ENCODE assay signal across 19 cellular contexts in genomic region chr11:13256216-13256615, GRCh38.
"Had no signal": no experiment of that assay in that cellular context is flagged by ENCODE, and none has a peak within 500 bp of the region (broad histone marks: within the 10 kb centered on the region; RNA-seq: fewer than 3 reads in every experiment).

No MANE protein-coding gene starts in this region.

- H3K27me3 ChIP-seq: hepatocyte, transverse colon had no signal

- DNase-seq: effector memory CD8-positive, alpha-beta T cell; erythroblast; head of caudate nucleus; naive thymus-derived CD4-positive, alpha-beta T cell; nephron progenitor cell; psoas muscle; retina; stimulated activated CD4-positive, alpha-beta T cell treated with anti-CD3 and anti-CD28 coated beads, Interleukin-2, amount 100 ng/mL, for 24 hours; stimulated activated CD4-positive, alpha-beta T cell treated with anti-CD3 and anti-CD28 coated beads, Interleukin-4, amount 100 ng/mL, for 4 hours; stimulated activated naive B cell treated with anti-CD40 and anti-IgM and Interleukin-4, amounts not matched to agents 10 μg/mL and 1 μg/mL and 100 μg/mL, for 72 hours; stimulated activated naive CD8-positive, alpha-beta T cell treated with anti-CD3 and anti-CD28 coated beads, Interleukin-15, amount 100 ng/mL, for 72 hours; substantia nigra; transverse colon had no signal

- ATAC-seq: effector memory CD8-positive, alpha-beta T cell; naive thymus-derived CD4-positive, alpha-beta T cell; psoas muscle; sciatic nerve; stimulated activated naive B cell treated with anti-CD40 and anti-IgM and Interleukin-4, amounts not matched to agents 10 μg/mL and 1 μg/mL and 100 μg/mL, for 72 hours; stimulated activated naive CD8-positive, alpha-beta T cell treated with anti-CD3 and anti-CD28 coated beads, Interleukin-15, amount 100 ng/mL, for 72 hours had no signal

- H3K4me3 ChIP-seq: hepatocyte, psoas muscle, skin epidermis, thoracic aorta, transverse colon had no signal

- H3K36me3 ChIP-seq: neutrophil, thoracic aorta, transverse colon had no signal

- FAIRE-seq: colon had no signal
